Comparison of ENCODE assay signal across 15 cellular contexts in genomic region chrX:147848009-147848408, GRCh38.
"Had no signal": no experiment of that assay in that cellular context is flagged by ENCODE, and none has a peak within 500 bp of the region (broad histone marks: within the 10 kb centered on the region; RNA-seq: fewer than 3 reads in every experiment).

No MANE protein-coding gene starts in this region.

- H3K4me2 ChIP-seq: neural progenitor cell had no signal

- H3K9me3 Mint-ChIP-seq: activated naive CD8-positive, alpha-beta T cell treated with anti-CD3 and anti-CD28 coated beads, Interleukin-2, amount 10 ng/mL, durations not matched to agents 7 days and 5 days had no signal

- H3K9me3 ChIP-seq: esophagus muscularis mucosa, right lobe of liver had no signal

- H3K4me3 ChIP-seq: cardiac muscle cell, esophagus muscularis mucosa, neural progenitor cell, right lobe of liver had no signal

- ATAC-seq: activated CD4-positive, alpha-beta T cell treated with anti-CD3 and anti-CD28 coated beads for 36 hours; activated CD8-positive, alpha-beta T cell treated with anti-CD3 and anti-CD28 coated beads, Interleukin-2, amount 10 ng/mL, durations not matched to agents 7 days and 5 days; left cardiac atrium; right lobe of liver had no signal

- H3K4me1 Mint-ChIP-seq: activated CD4-positive, alpha-beta T cell treated with anti-CD3 and anti-CD28 coated beads for 36 hours; immature natural killer cell had no signal

- H3K27me3 ChIP-seq: cardiac muscle cell, esophagus muscularis mucosa, neural progenitor cell, right lobe of liver had no signal

- H3K27ac ChIP-seq: cardiac muscle cell, esophagus muscularis mucosa, neural progenitor cell, right lobe of liver had no signal

- H3K36me3 Mint-ChIP-seq: activated naive CD8-positive, alpha-beta T cell treated with anti-CD3 and anti-CD28 coated beads, Interleukin-2, amount 10 ng/mL, durations not matched to agents 7 days and 5 days; immature natural killer cell; neural progenitor cell had no signal

- H3K36me3 ChIP-seq: cardiac muscle cell, esophagus muscularis mucosa, neural progenitor cell, right lobe of liver had no signal

- H3K27ac Mint-ChIP-seq: activated CD4-positive, alpha-beta T cell treated with anti-CD3 and anti-CD28 coated beads for 36 hours; activated CD8-positive, alpha-beta T cell treated with anti-CD3 and anti-CD28 coated beads, Interleukin-2, amount 10 ng/mL, durations not matched to agents 7 days and 5 days; activated naive CD8-positive, alpha-beta T cell treated with anti-CD3 and anti-CD28 coated beads, Interleukin-2, amount 10 ng/mL, durations not matched to agents 7 days and 5 days; immature natural killer cell; neural progenitor cell had no signal

- DNase-seq: activated CD4-positive, alpha-beta T cell treated with anti-CD3 and anti-CD28 coated beads for 36 hours; activated CD8-positive, alpha-beta memory T cell treated with anti-CD3 and anti-CD28 coated beads, Interleukin-2, amount 50 U/mL, for 48 hours; activated CD8-positive, alpha-beta T cell treated with anti-CD3 and anti-CD28 coated beads, Interleukin-2, amount 10 ng/mL, durations not matched to agents 7 days and 5 days; activated naive CD8-positive, alpha-beta T cell treated with anti-CD3 and anti-CD28 coated beads, Interleukin-2, amount 10 ng/mL, durations not matched to agents 7 days and 5 days; aorta; immature natural killer cell; left cardiac atrium; mesenchymal stem cell; posterior cingulate gyrus; right lobe of liver; stimulated activated CD4-positive, alpha-beta T cell treated with anti-CD3 and anti-CD28 coated beads, Interleukin-12 subunit alpha, Interleukin-12 subunit beta, amount 100 ng/mL, for 4 hours; stimulated activated naive CD4-positive, alpha-beta T cell had no signal

- H2AFZ ChIP-seq: neural progenitor cell had no signal

- H3K4me1 ChIP-seq: esophagus muscularis mucosa, right lobe of liver had no signal

- H3K4me3 Mint-ChIP-seq: activated CD4-positive, alpha-beta T cell treated with anti-CD3 and anti-CD28 coated beads for 36 hours; activated CD8-positive, alpha-beta T cell treated with anti-CD3 and anti-CD28 coated beads, Interleukin-2, amount 10 ng/mL, durations not matched to agents 7 days and 5 days; activated naive CD8-positive, alpha-beta T cell treated with anti-CD3 and anti-CD28 coated beads, Interleukin-2, amount 10 ng/mL, durations not matched to agents 7 days and 5 days; immature natural killer cell; neural progenitor cell had no signal
